13 cellular contexts compared by ENCODE assay signal in the genomic region with DNA sequence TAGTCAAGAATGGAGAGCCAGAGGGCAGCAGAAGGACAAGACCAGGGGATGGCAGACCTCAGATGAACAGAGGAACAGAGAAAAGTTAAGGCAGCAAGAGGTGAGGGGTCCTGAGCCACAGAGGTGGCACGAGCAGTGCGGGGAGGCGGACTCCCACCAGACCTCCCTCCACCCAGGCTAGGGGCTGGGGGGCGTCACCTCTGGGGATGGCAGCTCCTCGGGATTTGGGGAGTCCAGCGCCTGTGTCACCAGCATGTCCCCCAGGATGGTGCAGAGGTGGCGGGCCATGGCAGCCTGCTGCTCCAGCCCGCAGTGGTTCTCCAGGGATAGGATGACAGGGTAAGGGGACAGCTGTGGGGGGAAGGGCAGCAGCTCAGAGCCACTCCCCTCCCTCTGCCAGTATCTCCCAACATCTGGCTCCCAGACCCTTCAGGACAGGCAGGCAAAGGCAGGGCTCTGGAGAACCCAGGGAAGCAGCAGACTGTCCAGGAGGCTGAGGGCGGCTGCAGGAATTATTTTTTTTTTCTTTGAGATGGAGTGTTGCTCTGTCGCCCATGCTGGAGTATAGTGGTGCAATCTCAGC. TPM values are rescaled to one million over a fixed set of nuclear protein-coding genes. Genes with fewer than 3 reads are reported as not detected.
DNase-seq lines count a peak whose midpoint lies in the region; ATAC-seq, FAIRE-seq and TF ChIP-seq lines count a peak whose summit lies in the region.
"Had no signal": no experiment of that assay in that cellular context is flagged by ENCODE, and none has a peak within 500 bp of the region (broad histone marks: within the 10 kb centered on the region; RNA-seq: fewer than 3 reads in every experiment).

No MANE protein-coding gene starts in this region.

- H3K79me2 ChIP-seq in K562 (ENCODE audit: control insufficient read depth, insufficient read depth, low read length) (no peaks in the 10 kb centered on the region), neural progenitor cell (ENCODE audit: low read depth) (no peaks in the 10 kb centered on the region)

- no peak overlapping the region; the same call in 1 of the 2 replicates for H3K14ac ChIP-seq in IMR-90 (replicated peaks; ENCODE audit: low read depth, low read length)

- no peak for TF ChIP-seq CTCF in Caco-2 (IDR thresholded peaks at IDR 0.05; ENCODE audit: insufficient read depth in 1 of 2, low read depth in 1 of 2, low read length in 1 of 2, severe bottlenecking in 1 of 2, unreplicated experiment in 1 of 2)
- TF ChIP-seq CTCF in IMR-90 (conservative IDR thresholded peaks at IDR 0.05; ENCODE audit: low read depth, low read length): no peak
- TF ChIP-seq CTCF in K562 (IDR thresholded peaks at IDR 0.05 in 2 of 3, conservative IDR thresholded peaks at IDR 0.05 in 1 of 3; ENCODE audit: insufficient read depth in 2 of 3, low read depth in 1 of 3, low read length in 3 of 3): no peak
- TF ChIP-seq CTCF in neural progenitor cell (IDR thresholded peaks at IDR 0.05): no peak

- peak overlapping the region; percentile 65 for H2AK9ac ChIP-seq in IMR-90 (replicated peaks; ENCODE audit: low read depth, low read length, poor library complexity)

- BruUV-seq in Caco-2 (replicated peaks; lab: Mats Ljungman, UMichigan): no TSS peak
- no TSS peak for BruUV-seq in IMR-90 (replicated peaks; lab: Mats Ljungman, UMichigan)
- no TSS peak for BruUV-seq in K562 (replicated peaks; lab: Mats Ljungman, UMichigan)

- H2AFZ ChIP-seq in IMR-90 (replicated peaks; ENCODE audit: low read length, poor library complexity) (peak overlapping the region; percentile 11), K562 (ENCODE audit: low read depth, low read length) (no peak overlapping the region), neural progenitor cell (replicated peaks) (no peak overlapping the region)

- intact Hi-C loops in Caco-2 (cut with micrococcal nuclease; ENCODE audit: unreplicated experiment) (no loop called here), IMR-90 (cut with micrococcal nuclease) (no loop called here), K562 (cut with micrococcal nuclease) (no loop called here)

- H4K91ac ChIP-seq in IMR-90 (ENCODE audit: insufficient read depth, low read depth, low read length): no peak overlapping the region

- TF ChIP-seq EP300 in K562 (IDR thresholded peaks at IDR 0.05; ENCODE audit: low read length): no peak

- H3K9me1 ChIP-seq in IMR-90 (ENCODE audit: insufficient read depth, low read length): no peaks in the 10 kb centered on the region
- H3K9me1 ChIP-seq in K562 (ENCODE audit: control insufficient read depth, insufficient read depth, low read length): no peaks in the 10 kb centered on the region

- dilution Hi-C loops in IMR-90 (cut with HindIII; ENCODE audit: low sequenced_read_pairs, unreplicated experiment): no loop called here

- no peak overlapping the region for H3K56ac ChIP-seq in IMR-90 (ENCODE audit: extremely low read depth, insufficient read depth, low read length)

- no peak overlapping the region for H3K4me2 ChIP-seq in IMR-90 (ENCODE audit: low read depth, low read length)
- no peak overlapping the region for H3K4me2 ChIP-seq in K562 (ENCODE audit: insufficient read depth, low read length)
- H3K4me2 ChIP-seq in neural progenitor cell: no peak overlapping the region

- H3K4me3 ChIP-seq in Caco-2 (ENCODE audit: low read depth, low read length): no peak overlapping the region
- no peak overlapping the region for H3K4me3 ChIP-seq in IMR-90 (ENCODE audit: insufficient read depth, low read depth, low read length)
- no peak overlapping the region for H3K4me3 ChIP-seq in K562
- H3K4me3 ChIP-seq in neural progenitor cell: no peak overlapping the region

- H3K27ac ChIP-seq in IMR-90 (ENCODE audit: insufficient read depth, low read length) (no peak overlapping the region), K562 (ENCODE audit: extremely low read depth, low read depth, low read length) (no peak overlapping the region), neural progenitor cell (no peak overlapping the region)

- no peak overlapping the region for H2BK5ac ChIP-seq in IMR-90 (ENCODE audit: low read depth, low read length, poor library complexity, severe bottlenecking)

- H3K27me3 Mint-ChIP-seq in Caco-2 (ENCODE audit: insufficient read depth, unreplicated experiment): no peaks in the 10 kb centered on the region
- peaks cover 1% of the 10 kb centered on the region for H3K27me3 Mint-ChIP-seq in neural progenitor cell (ENCODE audit: insufficient read depth, low read depth)

- no peaks in the 10 kb centered on the region for H3F3A ChIP-seq in neural progenitor cell (ENCODE audit: low read depth)

- H3K27me3 ChIP-seq in Caco-2 (replicated peaks; ENCODE audit: control insufficient read depth, insufficient read depth, low read length) (no peaks in the 10 kb centered on the region), IMR-90 (ENCODE audit: control insufficient read depth, insufficient read depth, low read length) (no peaks in the 10 kb centered on the region), K562 (ENCODE audit: control insufficient read depth in 2 of 2, insufficient read depth in 2 of 2, low read length in 2 of 2) (no peaks in the 10 kb centered on the region), neural progenitor cell (no peaks in the 10 kb centered on the region)

- peaks cover 7% of the 10 kb centered on the region; the same call in 1 of the 2 replicates for H3K4me1 ChIP-seq in Caco-2
- H3K4me1 ChIP-seq in IMR-90 (ENCODE audit: control insufficient read depth, insufficient read depth, low read length): peaks cover 5% of the 10 kb centered on the region; the same call in 1 of the 2 replicates
- peaks cover 0 to 43% of the 10 kb centered on the region in 2 experiments; a peak in 3 of 5 replicates for H3K4me1 ChIP-seq in K562 (replicated peaks in 1 of 2; ENCODE audit: control insufficient read depth in 2 of 2, insufficient read depth in 2 of 2, low read length in 2 of 2)
- H3K4me1 ChIP-seq in neural progenitor cell: no peaks in the 10 kb centered on the region

- no peak for TF ChIP-seq POLR2A in IMR-90 (IDR thresholded peaks at IDR 0.05; ENCODE audit: low read depth, low read length)
- TF ChIP-seq POLR2A in K562 (conservative IDR thresholded peaks at IDR 0.05): no peak

- H3K9ac ChIP-seq in IMR-90 (ENCODE audit: low read depth, low read length) (no peak overlapping the region), K562 (ENCODE audit: insufficient read depth in 1 of 2, low read depth in 2 of 2, low read length in 2 of 2) (peak overlapping the region in 1 of 2 experiments; percentile 65; a peak in 1 of 4 replicates), neural progenitor cell (no peak overlapping the region)

- in situ Hi-C loops in IMR-90 (cut with MboI; ENCODE audit: low sequenced_read_pairs) (no loop called here), K562 (cut with MboI) (no loop called here)

- H3K4me3 Mint-ChIP-seq in Caco-2 (ENCODE audit: unreplicated experiment) (no peak overlapping the region), neural progenitor cell (no peak overlapping the region)
- H3K4me3 Mint-ChIP-seq: CD8-positive, alpha-beta T cell had no signal

- peaks cover 0 to 3% of the 10 kb centered on the region in 2 experiments; a peak in 1 of 4 replicates for H3K79me1 ChIP-seq in IMR-90 (ENCODE audit: low read depth in 1 of 2, low read length in 2 of 2)

- peaks cover 48% of the 10 kb centered on the region for H3K36me3 Mint-ChIP-seq in Caco-2 (ENCODE audit: insufficient read depth, unreplicated experiment)
- H3K36me3 Mint-ChIP-seq in neural progenitor cell: no peaks in the 10 kb centered on the region
- H3K36me3 Mint-ChIP-seq: CD8-positive, alpha-beta T cell had no signal

- no peak overlapping the region for H3K18ac ChIP-seq in IMR-90 (ENCODE audit: low read depth, low read length)

- H4K20me1 ChIP-seq in IMR-90 (ENCODE audit: insufficient read depth, low read length): no peaks in the 10 kb centered on the region
- no peaks in the 10 kb centered on the region for H4K20me1 ChIP-seq in K562 (replicated peaks; ENCODE audit: control insufficient read depth, insufficient read depth, low read length)
- no peaks in the 10 kb centered on the region for H4K20me1 ChIP-seq in neural progenitor cell (ENCODE audit: low read depth)

- POLR2A ChIA-PET in Caco-2 (lab: Charles Lee): no interaction called here
- POLR2A ChIA-PET in IMR-90 (lab: Charles Lee; ENCODE audit: unreplicated experiment): no interaction called here
- POLR2A ChIA-PET in K562 (lab: Yijun Ruan, JAX): interaction anchor here (1.3 to 2.3 kb wide), 2 partner anchors 32 to 44 kb away, joined by 3 to 11 read pairs; partner anchors contain the start of gene HEXIM1

- H4K5ac ChIP-seq in IMR-90 (ENCODE audit: low read depth, low read length): no peak overlapping the region

- no peak for DNase-seq in Caco-2
- no peak for DNase-seq in IMR-90
- no peak for DNase-seq in K562 (ENCODE audit: extremely low read depth in 1 of 4, low spot score in 3 of 4)
- no peak for DNase-seq in neural progenitor cell (ENCODE audit: low spot score)
- DNase-seq in T1000 (lab: John Stamatoyannopoulos, UW): no peak
- no peak for DNase-seq in activated CD4-positive, alpha-beta T cell treated with anti-CD3 and anti-CD28 coated beads, Interleukin-2, amount 50 U/mL, for 1 hour
- DNase-seq: ACHN, NCI-H1436 treated with DMSO at 0.1 percent for 48 hours, NCI-H2081, NCI-H526, PC-3 had no signal

- no peak overlapping the region for H3K4ac ChIP-seq in IMR-90 (ENCODE audit: low read depth, low read length)

- H3K36me3 ChIP-seq in Caco-2 (ENCODE audit: control insufficient read depth, insufficient read depth, low read length): peaks cover 2% of the 10 kb centered on the region; the same call in 1 of the 2 replicates
- H3K36me3 ChIP-seq in IMR-90 (ENCODE audit: control insufficient read depth, insufficient read depth, low read length): peaks cover 44% of the 10 kb centered on the region
- H3K36me3 ChIP-seq in K562 (ENCODE audit: control insufficient read depth, insufficient read depth, low read length): no peaks in the 10 kb centered on the region
- H3K36me3 ChIP-seq in neural progenitor cell: no peaks in the 10 kb centered on the region

- H3K9me3 ChIP-seq in Caco-2 (no peaks in the 10 kb centered on the region), IMR-90 (ENCODE audit: control insufficient read depth, insufficient read depth, low read length) (no peaks in the 10 kb centered on the region), K562 (replicated peaks; ENCODE audit: control insufficient read depth, insufficient read depth, low read depth, low read length) (no peaks in the 10 kb centered on the region), neural progenitor cell (ENCODE audit: low read depth) (no peaks in the 10 kb centered on the region)

- H2BK120ac ChIP-seq in IMR-90 (ENCODE audit: low read depth, low read length): no peak overlapping the region

- H3K4me1 Mint-ChIP-seq in Caco-2 (ENCODE audit: low read depth, unreplicated experiment) (peaks cover 6% of the 10 kb centered on the region), neural progenitor cell (peaks cover 26% of the 10 kb centered on the region)

- H2BK15ac ChIP-seq in IMR-90 (ENCODE audit: low read depth, low read length): no peak overlapping the region; the same call in 2 of the 3 replicates

- CTCF ChIA-PET in Caco-2 (lab: Charles Lee) (interaction anchor here (1.4 kb wide), 1 partner anchor 19 kb away, joined by 3 read pairs; the partner anchor contains the start of gene ACBD4), IMR-90 (lab: Yijun Ruan, JAX) (interaction anchor here (1.5 kb wide), 1 partner anchor 19 kb away, joined by 7 read pairs; the partner anchor contains the start of gene ACBD4), K562 (lab: Yijun Ruan, JAX; ENCODE audit: low intra/inter-chr PET ratio) (no interaction called here)

- no peak for TF ChIP-seq RAD21 in IMR-90 (IDR thresholded peaks at IDR 0.05; ENCODE audit: low read length)
- TF ChIP-seq RAD21 in K562 (CRISPR knock-in tag; conservative IDR thresholded peaks at IDR 0.05 in 1 of 2, IDR thresholded peaks at IDR 0.05 in 1 of 2): no peak

- H2BK20ac ChIP-seq in IMR-90 (ENCODE audit: low read depth, low read length): no peak overlapping the region

- H3K27ac Mint-ChIP-seq in Caco-2 (ENCODE audit: unreplicated experiment): peak overlapping the region; percentile 25
- H3K27ac Mint-ChIP-seq in neural progenitor cell: peak overlapping the region; percentile 4
- H3K27ac Mint-ChIP-seq: CD8-positive, alpha-beta T cell had no signal

- no CpG with 5 or more reads among the region's 10 CpGs for WGBS in IMR-90 (ENCODE audit: extremely low coverage in 2 of 2, insufficient read length in 1 of 2), 2 experiments
- 50% methylated on average over 7 of the region's 10 CpGs for WGBS in K562 (ENCODE audit: insufficient coverage, low coverage, missing lambda C conversion rate)

- H3K9me3 Mint-ChIP-seq in Caco-2 (ENCODE audit: unreplicated experiment) (no peaks in the 10 kb centered on the region), neural progenitor cell (no peaks in the 10 kb centered on the region)
- H3K9me3 Mint-ChIP-seq: CD8-positive, alpha-beta T cell had no signal

- FAIRE-seq in K562 (lab: Jason Lieb, UNC): no peak

- no peak overlapping the region for H3K23ac ChIP-seq in IMR-90 (ENCODE audit: low read depth, low read length)

- H2AK5ac ChIP-seq in IMR-90 (ENCODE audit: low read depth, low read length): no peak overlapping the region; the same call in 1 of the 2 replicates

- ATAC-seq in IMR-90 (ENCODE audit: low read depth): no peak
- no peak for ATAC-seq in K562
- no peak for ATAC-seq in GM21825 (IDR thresholded peaks at IDR 0.05; ENCODE audit: unreplicated experiment)
- ATAC-seq: CD8-positive, alpha-beta T cell; PC-3 had no signal

- H4K8ac ChIP-seq in IMR-90 (ENCODE audit: low read depth in 2 of 2, low read length in 2 of 2): no peak overlapping the region

RNA-seq across cellular contexts. Expression of gene PLCD3, which starts 15.8 kb away (rescaled TPM):
- 74.3 and 88.5 TPM in 2 replicates for total RNA-seq in Caco-2 (2022)
- 5.3 and 5.6 TPM in 2 replicates for total RNA-seq in IMR-90 (2012; rRNA removed)
- polyA plus RNA-seq in IMR-90 (2012; rRNA removed): 36.6 and 39.0 TPM in 2 replicates
- polyA plus RNA-seq in IMR-90 (2012; cell fraction: cytosol; rRNA removed): 14.8 and 45.8 TPM in 2 replicates
- polyA plus RNA-seq in IMR-90 (2012; cell fraction: nucleus; rRNA removed; ENCODE audit: low replicate concordance): 35.9 and 73.0 TPM in 2 replicates
- total RNA-seq in K562 (2011; cell fraction: chromatin; rRNA removed; ENCODE audit: low replicate concordance): 4.5 and 16.3 TPM in 2 replicates
- total RNA-seq in K562 (2011; cell fraction: nucleolus; rRNA removed): 10.4 and 13.0 TPM in 2 replicates
- 4.2 and 4.8 TPM in 2 replicates for total RNA-seq in K562 (2011; cell fraction: nucleoplasm; rRNA removed)
- 7.5 and 8.8 TPM in 2 replicates for total RNA-seq in K562 (2014; rRNA removed)
- 2.4 and 2.5 TPM in 2 replicates for total RNA-seq in K562 (2014; rRNA removed; fragmentation: Illumina TruSeq; extraction: Trizol)
- total RNA-seq in K562 (2015; rRNA removed; fragmentation: Illumina TruSeq; extraction: Trizol): 4.0 and 4.6 TPM in 2 replicates
- total RNA-seq in K562 (2021): 22.6 and 22.9 TPM in 2 replicates
- 8.1 and 16.5 TPM in 2 replicates for polyA plus RNA-seq in K562 (2011; rRNA removed)
- polyA plus RNA-seq in K562 (2011; cell fraction: cytosol; rRNA removed): 15.2 and 44.8 TPM in 2 replicates
- polyA plus RNA-seq in K562 (2011; cell fraction: nucleus; rRNA removed): 10.0 and 23.0 TPM in 2 replicates
- 13.0 and 13.6 TPM in 2 replicates for polyA plus RNA-seq in K562 (2012)
- polyA plus RNA-seq in K562 (2014; fragmentation: Illumina TruSeq; extraction: Trizol): 10.5 and 14.7 TPM in 2 replicates
- under 1 TPM; 0.20 to 0.27 TPM for polyA plus RNA-seq in K562 (2014; fragmentation: Nextera tagmentation; extraction: Ambion mirVana)
- polyA plus RNA-seq in K562 (2014; rRNA removed): 8.2 and 15.7 TPM in 2 replicates
- polyA minus RNA-seq in K562 (2011; rRNA and poly(A)+ RNA removed): 1.6 and 13.2 TPM in 2 replicates
- polyA minus RNA-seq in K562 (2011; cell fraction: cytosol; rRNA and poly(A)+ RNA removed): 17.4 and 18.3 TPM in 2 replicates
- 3.4 and 8.9 TPM in 2 replicates for polyA minus RNA-seq in K562 (2011; cell fraction: nucleus; rRNA and poly(A)+ RNA removed)
- total RNA-seq in neural progenitor cell (ENCODE audit: low replicate concordance): 16.0 and 31.4 TPM in 2 replicates

RNA-seq across cellular contexts. Expression of gene ACBD4, which starts 19.0 kb away (rescaled TPM):
- total RNA-seq in Caco-2 (2022) (21.2 and 21.6 TPM in 2 replicates), IMR-90 (2012; rRNA removed) (1.7 and 2.3 TPM in 2 replicates), K562 (2014; rRNA removed) (5.5 and 6.3 TPM in 2 replicates), K562 (2014; rRNA removed; fragmentation: Illumina TruSeq; extraction: Trizol) (1.6 and 2.1 TPM in 2 replicates), K562 (2015; rRNA removed; fragmentation: Illumina TruSeq; extraction: Trizol) (2.0 and 2.1 TPM in 2 replicates), K562 (2021) (4.7 and 5.7 TPM in 2 replicates), neural progenitor cell (ENCODE audit: low replicate concordance) (6.8 and 17.3 TPM in 2 replicates)
- polyA plus RNA-seq in IMR-90 (2012; rRNA removed) (5.7 and 6.1 TPM in 2 replicates), K562 (2011; rRNA removed) (6.9 and 9.1 TPM in 2 replicates), K562 (2014; fragmentation: Illumina TruSeq; extraction: Trizol) (4.6 and 5.4 TPM in 2 replicates), K562 (2014; fragmentation: Nextera tagmentation; extraction: Ambion mirVana) (under 1 TPM; 0.14 to 0.15 TPM), K562 (2014; rRNA removed) (5.6 and 7.0 TPM in 2 replicates)
- polyA plus RNA-seq in IMR-90 (2012; cell fraction: cytosol; rRNA removed): 4.5 and 5.5 TPM in 2 replicates
- 29.9 and 39.6 TPM in 2 replicates for polyA plus RNA-seq in IMR-90 (2012; cell fraction: nucleus; rRNA removed; ENCODE audit: low replicate concordance)
- 14.7 and 39.0 TPM in 2 replicates for total RNA-seq in K562 (2011; cell fraction: chromatin; rRNA removed; ENCODE audit: low replicate concordance)
- total RNA-seq in K562 (2011; cell fraction: nucleolus; rRNA removed): 32.7 and 33.0 TPM in 2 replicates
- 14.5 and 17.5 TPM in 2 replicates for total RNA-seq in K562 (2011; cell fraction: nucleoplasm; rRNA removed)
- polyA plus RNA-seq in K562 (2011; cell fraction: cytosol; rRNA removed): 4.9 and 7.5 TPM in 2 replicates
- 24.3 and 48.8 TPM in 2 replicates for polyA plus RNA-seq in K562 (2011; cell fraction: nucleus; rRNA removed)
- 6.1 and 12.0 TPM in 2 replicates for polyA plus RNA-seq in K562 (2012)
- 1.8 and 2.6 TPM in 2 replicates for polyA minus RNA-seq in K562 (2011; rRNA and poly(A)+ RNA removed)
- polyA minus RNA-seq in K562 (2011; cell fraction: cytosol; rRNA and poly(A)+ RNA removed): 3.7 and 4.4 TPM in 2 replicates
- polyA minus RNA-seq in K562 (2011; cell fraction: nucleus; rRNA and poly(A)+ RNA removed): 17.5 and 22.5 TPM in 2 replicates

RNA-seq across cellular contexts. Expression of gene HEXIM1, which starts 31.8 kb away (rescaled TPM):
- total RNA-seq in Caco-2 (2022): 71.0 and 78.0 TPM in 2 replicates
- total RNA-seq in IMR-90 (2012; rRNA removed): 5.9 and 8.6 TPM in 2 replicates
- polyA plus RNA-seq in IMR-90 (2012; rRNA removed): 14.5 TPM in 2 replicates
- 13.5 and 13.8 TPM in 2 replicates for polyA plus RNA-seq in IMR-90 (2012; cell fraction: cytosol; rRNA removed)
- polyA plus RNA-seq in IMR-90 (2012; cell fraction: nucleus; rRNA removed; ENCODE audit: low replicate concordance): 8.5 and 12.5 TPM in 2 replicates
- 13.2 and 13.4 TPM in 2 replicates for total RNA-seq in K562 (2011; cell fraction: chromatin; rRNA removed; ENCODE audit: low replicate concordance)
- 10.9 and 13.0 TPM in 2 replicates for total RNA-seq in K562 (2011; cell fraction: nucleolus; rRNA removed)
- 15.3 and 17.7 TPM in 2 replicates for total RNA-seq in K562 (2011; cell fraction: nucleoplasm; rRNA removed)
- 18.5 and 18.8 TPM in 2 replicates for total RNA-seq in K562 (2014; rRNA removed)
- total RNA-seq in K562 (2014; rRNA removed; fragmentation: Illumina TruSeq; extraction: Trizol): 4.0 and 4.2 TPM in 2 replicates
- 6.6 and 7.3 TPM in 2 replicates for total RNA-seq in K562 (2015; rRNA removed; fragmentation: Illumina TruSeq; extraction: Trizol)
- 21.4 and 28.3 TPM in 2 replicates for total RNA-seq in K562 (2021)
- 7.9 and 9.1 TPM in 2 replicates for polyA plus RNA-seq in K562 (2011; rRNA removed)
- 8.8 and 11.7 TPM in 2 replicates for polyA plus RNA-seq in K562 (2011; cell fraction: cytosol; rRNA removed)
- 7.8 and 10.5 TPM in 2 replicates for polyA plus RNA-seq in K562 (2011; cell fraction: nucleus; rRNA removed)
- 18.0 and 23.2 TPM in 2 replicates for polyA plus RNA-seq in K562 (2012)
- 20.9 and 27.2 TPM in 2 replicates for polyA plus RNA-seq in K562 (2014; fragmentation: Illumina TruSeq; extraction: Trizol)
- polyA plus RNA-seq in K562 (2014; fragmentation: Nextera tagmentation; extraction: Ambion mirVana): 1 to 10 TPM; 1.4 to 1.6 TPM
- polyA plus RNA-seq in K562 (2014; rRNA removed): 24.4 and 26.2 TPM in 2 replicates
- polyA minus RNA-seq in K562 (2011; rRNA and poly(A)+ RNA removed): 3.2 and 4.6 TPM in 2 replicates
- 5.6 and 6.3 TPM in 2 replicates for polyA minus RNA-seq in K562 (2011; cell fraction: cytosol; rRNA and poly(A)+ RNA removed)
- polyA minus RNA-seq in K562 (2011; cell fraction: nucleus; rRNA and poly(A)+ RNA removed): 3.8 and 7.1 TPM in 2 replicates
- total RNA-seq in neural progenitor cell (ENCODE audit: low replicate concordance): 10.2 and 14.3 TPM in 2 replicates

RNA-seq across cellular contexts. Expression of gene HEXIM2, which starts 45.1 kb away (rescaled TPM):
- total RNA-seq in Caco-2 (2022): 12.7 and 13.6 TPM in 2 replicates
- total RNA-seq in IMR-90 (2012; rRNA removed): 5.6 and 6.1 TPM in 2 replicates
- 4.5 TPM in 2 replicates for polyA plus RNA-seq in IMR-90 (2012; rRNA removed)
- polyA plus RNA-seq in IMR-90 (2012; cell fraction: cytosol; rRNA removed): 5.2 and 10.6 TPM in 2 replicates
- 2.9 and 6.9 TPM in 2 replicates for polyA plus RNA-seq in IMR-90 (2012; cell fraction: nucleus; rRNA removed; ENCODE audit: low replicate concordance)
- total RNA-seq in K562 (2011; cell fraction: chromatin; rRNA removed; ENCODE audit: low replicate concordance): 1.4 TPM in 1 of 2 replicates, not detected in the other
- 0.83 and 1.2 TPM in 2 replicates for total RNA-seq in K562 (2011; cell fraction: nucleolus; rRNA removed)
- total RNA-seq in K562 (2011; cell fraction: nucleoplasm; rRNA removed): 0.69 and 1.2 TPM in 2 replicates
- 2.7 and 3.4 TPM in 2 replicates for total RNA-seq in K562 (2014; rRNA removed)
- total RNA-seq in K562 (2014; rRNA removed; fragmentation: Illumina TruSeq; extraction: Trizol): 0.29 and 0.69 TPM in 2 replicates
- 1.4 and 1.8 TPM in 2 replicates for total RNA-seq in K562 (2015; rRNA removed; fragmentation: Illumina TruSeq; extraction: Trizol)
- 2.0 and 2.1 TPM in 2 replicates for total RNA-seq in K562 (2021)
- 1.1 and 1.6 TPM in 2 replicates for polyA plus RNA-seq in K562 (2011; rRNA removed)
- polyA plus RNA-seq in K562 (2011; cell fraction: cytosol; rRNA removed): 1.7 and 2.5 TPM in 2 replicates
- polyA plus RNA-seq in K562 (2011; cell fraction: nucleus; rRNA removed): 0.98 and 1.1 TPM in 2 replicates
- 2.3 and 2.8 TPM in 2 replicates for polyA plus RNA-seq in K562 (2012)
- polyA plus RNA-seq in K562 (2014; fragmentation: Illumina TruSeq; extraction: Trizol): 1.1 and 1.9 TPM in 2 replicates
- not detected for polyA plus RNA-seq in K562 (2014; fragmentation: Nextera tagmentation; extraction: Ambion mirVana)
- 0.86 and 1.8 TPM in 2 replicates for polyA plus RNA-seq in K562 (2014; rRNA removed)
- 0.46 and 0.72 TPM in 2 replicates for polyA minus RNA-seq in K562 (2011; rRNA and poly(A)+ RNA removed)
- polyA minus RNA-seq in K562 (2011; cell fraction: cytosol; rRNA and poly(A)+ RNA removed): not detected in 2 replicates
- 0.54 and 1.3 TPM in 2 replicates for polyA minus RNA-seq in K562 (2011; cell fraction: nucleus; rRNA and poly(A)+ RNA removed)
- total RNA-seq in neural progenitor cell (ENCODE audit: low replicate concordance): 4.6 and 9.1 TPM in 2 replicates

RNA-seq across cellular contexts. Expression of gene NMT1, which starts 55.4 kb away (rescaled TPM):
- total RNA-seq in Caco-2 (2022) (173 and 179 TPM in 2 replicates), IMR-90 (2012; rRNA removed) (57.5 and 60.6 TPM in 2 replicates), K562 (2014; rRNA removed) (116 and 117 TPM in 2 replicates), K562 (2014; rRNA removed; fragmentation: Illumina TruSeq; extraction: Trizol) (105 and 140 TPM in 2 replicates), K562 (2015; rRNA removed; fragmentation: Illumina TruSeq; extraction: Trizol) (402 and 569 TPM in 2 replicates), K562 (2021) (213 and 214 TPM in 2 replicates), neural progenitor cell (ENCODE audit: low replicate concordance) (95.0 and 101 TPM in 2 replicates)
- polyA plus RNA-seq in IMR-90 (2012; rRNA removed) (36.0 and 38.0 TPM in 2 replicates), K562 (2011; rRNA removed) (115 and 126 TPM in 2 replicates), K562 (2014; fragmentation: Illumina TruSeq; extraction: Trizol) (205 and 323 TPM in 2 replicates), K562 (2014; fragmentation: Nextera tagmentation; extraction: Ambion mirVana) (100 to 1,000 TPM; 297 to 332 TPM), K562 (2014; rRNA removed) (86.7 and 116 TPM in 2 replicates)
- polyA plus RNA-seq in IMR-90 (2012; cell fraction: cytosol; rRNA removed): 21.3 and 29.7 TPM in 2 replicates
- polyA plus RNA-seq in IMR-90 (2012; cell fraction: nucleus; rRNA removed; ENCODE audit: low replicate concordance): 26.3 and 44.4 TPM in 2 replicates
- 146 and 215 TPM in 2 replicates for total RNA-seq in K562 (2011; cell fraction: chromatin; rRNA removed; ENCODE audit: low replicate concordance)
- 112 and 131 TPM in 2 replicates for total RNA-seq in K562 (2011; cell fraction: nucleolus; rRNA removed)
- 122 and 132 TPM in 2 replicates for total RNA-seq in K562 (2011; cell fraction: nucleoplasm; rRNA removed)
- 52.9 and 59.1 TPM in 2 replicates for polyA plus RNA-seq in K562 (2011; cell fraction: cytosol; rRNA removed)
- 165 and 192 TPM in 2 replicates for polyA plus RNA-seq in K562 (2011; cell fraction: nucleus; rRNA removed)
- polyA plus RNA-seq in K562 (2012): 120 and 129 TPM in 2 replicates
- polyA minus RNA-seq in K562 (2011; rRNA and poly(A)+ RNA removed): 85.9 and 107 TPM in 2 replicates
- polyA minus RNA-seq in K562 (2011; cell fraction: cytosol; rRNA and poly(A)+ RNA removed): 222 and 388 TPM in 2 replicates
- polyA minus RNA-seq in K562 (2011; cell fraction: nucleus; rRNA and poly(A)+ RNA removed): 42.5 and 94.9 TPM in 2 replicates
